Comparison of ENCODE assay signal across 9 cellular contexts in genomic region chr4:39706334-39706733, GRCh38. TPM values are rescaled to one million over a fixed set of nuclear protein-coding genes. Genes with fewer than 3 reads are reported as not detected.
A peak's percentile ranks its signal among the peaks of the same experiment; 100 is the strongest.
DNase-seq lines count a peak whose midpoint lies in the region; ATAC-seq, FAIRE-seq and TF ChIP-seq lines count a peak whose summit lies in the region.
"Had no signal": no experiment of that assay in that cellular context is flagged by ENCODE, and none has a peak within 500 bp of the region (broad histone marks: within the 10 kb centered on the region; RNA-seq: fewer than 3 reads in every experiment).

No MANE protein-coding gene starts in this region.

- in situ Hi-C loops in G401 (cut with HindIII; ENCODE audit: low sequenced_read_pairs), result no loop called here

- FAIRE-seq in kidney (lab: Jason Lieb, UNC), result no peak

- H3K9me3 ChIP-seq in sigmoid colon (no peaks in the 10 kb centered on the region), kidney (ENCODE audit: control insufficient read depth in 1 of 2, low read length in 2 of 2) (no peaks in the 10 kb centered on the region)

- intact Hi-C loops in sigmoid colon (cut with DNase I) (no loop called here), kidney (cut with DNase I) (no loop called here)

- no peaks in the 10 kb centered on the region for H3K27me3 ChIP-seq in sigmoid colon

- WGBS in sigmoid colon, 2 donors, result 68 to 88% methylated on average over 6 of the region's 6 CpGs

- peak; percentile 72 for DNase-seq in G401 (ENCODE audit: low spot score)
- DNase-seq in RPMI7951 (ENCODE audit: low read depth), result peak; percentile 74
- peak; percentile 82 for DNase-seq in fibroblast of pulmonary artery (ENCODE audit: low read depth)
- DNase-seq in sigmoid colon, result peak; percentile 74
- no peak for DNase-seq in NOMO-1 (lab: John Stamatoyannopoulos, UW; ENCODE audit: unreplicated experiment in 2 of 2)
- no peak for DNase-seq in kidney
- no peak for DNase-seq in hepatic stellate cell (ENCODE audit: low spot score)

- no peak for ATAC-seq in GM21529 (IDR thresholded peaks at IDR 0.05; ENCODE audit: unreplicated experiment)

- TF ChIP-seq CTCF in fibroblast of pulmonary artery (IDR thresholded peaks at IDR 0.05; ENCODE audit: low read length, missing control alignments) (no peak), sigmoid colon (IDR thresholded peaks at IDR 0.05) (no peak), kidney (IDR thresholded peaks at IDR 0.05; ENCODE audit: borderline replicate concordance, extremely low read depth, insufficient read depth) (no peak)

- no peak for TF ChIP-seq EP300 in sigmoid colon (IDR thresholded peaks at IDR 0.05)

- peaks cover 0 to 34% (median 19%) of the 10 kb centered on the region in 4 donors for H3K4me1 ChIP-seq in sigmoid colon
- peaks cover 0 to 7% of the 10 kb centered on the region in 2 donors for H3K4me1 ChIP-seq in kidney (ENCODE audit: control insufficient read depth in 1 of 2, insufficient read depth in 1 of 2, low read depth in 1 of 2, low read length in 2 of 2)

- H3K36me3 ChIP-seq in sigmoid colon, result peaks cover 0 to 7% (median 0%) of the 10 kb centered on the region in 4 donors
- H3K36me3 ChIP-seq in kidney (ENCODE audit: control insufficient read depth in 1 of 2, insufficient read depth in 2 of 2, low read length in 2 of 2), result peaks cover 0 to 3% of the 10 kb centered on the region in 2 donors

- no peak overlapping the region for H3K9ac ChIP-seq in kidney (ENCODE audit: low read length in 2 of 2)

- H3K4me3 ChIP-seq in fibroblast of pulmonary artery (replicated peaks; ENCODE audit: low read depth, low read length) (no peak overlapping the region), sigmoid colon (no peak overlapping the region), kidney (ENCODE audit: low read length in 2 of 2) (no peak overlapping the region)
- H3K4me3 ChIP-seq: lung had no signal

- H3K27ac ChIP-seq in sigmoid colon, result peak overlapping the region; percentile 56 to 68 (median 63)
- no peak overlapping the region for H3K27ac ChIP-seq in kidney (ENCODE audit: low read depth in 2 of 2, low read length in 2 of 2)

- no peak for TF ChIP-seq POLR2A in sigmoid colon (IDR thresholded peaks at IDR 0.05)

RNA-seq across cellular contexts. Expression of gene UBE2K, which starts 8.4 kb away (rescaled TPM):
- total RNA-seq in G401 (2014; rRNA removed; shearing (Covaris generic)), result 15.5 and 32.4 TPM in 2 replicates
- total RNA-seq in RPMI7951 (2014; rRNA removed; shearing (Covaris generic)), result 13.4 and 23.4 TPM in 2 replicates
- 10 to 100 TPM; 25.2 to 37.8 (median 31.4) TPM for total RNA-seq in sigmoid colon
- polyA plus RNA-seq in sigmoid colon, result 10 to 100 TPM; 37.3 to 56.4 (median 43.2) TPM
- total RNA-seq in kidney, result 56.7 TPM
- 59.6 TPM for polyA plus RNA-seq in kidney (ENCODE audit: insufficient read depth, low read depth, low replicate concordance)

Comparison
In these comparisons a context has a peak if more than half of its experiments do, and no peak if none do; other contexts are left out.
1. DNase-seq: peak in G401 (single experiment), RPMI7951 (single experiment), fibroblast of pulmonary artery (single experiment) and sigmoid colon (single experiment); none in NOMO-1 (0 of 2), kidney (single experiment) and hepatic stellate cell (single experiment).
2. H3K27ac ChIP-seq: peak in sigmoid colon (4 of 4); none in kidney (0 of 2).